In genomic region chr20:5557123-5557522, GRCh38 we compare ENCODE assay signal across 9 cellular contexts. TPM values are rescaled to one million over a fixed set of nuclear protein-coding genes. Genes with fewer than 3 reads are reported as not detected.
DNase-seq lines count a peak whose midpoint lies in the region; ATAC-seq and TF ChIP-seq lines count a peak whose summit lies in the region.
"Had no signal": no experiment of that assay in that cellular context is flagged by ENCODE, and none has a peak within 500 bp of the region (broad histone marks: within the 10 kb centered on the region; RNA-seq: fewer than 3 reads in every experiment).

No MANE protein-coding gene starts in this region.

- H3K36me3 ChIP-seq in left ventricle myocardium inferior: peaks cover 85% of the 10 kb centered on the region

- DNase-seq in NCI-H1417 (lab: John Stamatoyannopoulos, UW) (peak; percentile 17 to 55 (median 29)), NCI-H1417 treated with DMSO at 0.1 percent for 48 hours (lab: John Stamatoyannopoulos, UW) (no peak), RPMI8226 (peak; percentile 55), left ventricle myocardium inferior (peak; percentile 29)
- peak; percentile 75 for DNase-seq in activated naive CD4-positive, alpha-beta T cell treated with anti-CD3 and anti-CD28 coated beads, Interleukin-2, amount 10 ng/mL, durations not matched to agents 7 days and 5 days
- peak; percentile 31 to 43 (median 31) for DNase-seq in stimulated activated CD4-positive, alpha-beta T cell treated with anti-CD3 and anti-CD28 coated beads, Interleukin-12 subunit alpha, Interleukin-12 subunit beta, amount 100 ng/mL, for 48 hours (ENCODE audit: low read depth in 2 of 3, low spot score in 1 of 3)

- H3K27me3 Mint-ChIP-seq in activated naive CD4-positive, alpha-beta T cell treated with anti-CD3 and anti-CD28 coated beads, Interleukin-2, amount 10 ng/mL, durations not matched to agents 7 days and 5 days: no peaks in the 10 kb centered on the region

- H3K36me3 Mint-ChIP-seq in activated naive CD4-positive, alpha-beta T cell treated with anti-CD3 and anti-CD28 coated beads, Interleukin-2, amount 10 ng/mL, durations not matched to agents 7 days and 5 days: peaks cover 47% of the 10 kb centered on the region

- no peak overlapping the region for H3K4me3 Mint-ChIP-seq in activated naive CD4-positive, alpha-beta T cell treated with anti-CD3 and anti-CD28 coated beads, Interleukin-2, amount 10 ng/mL, durations not matched to agents 7 days and 5 days

- no peaks in the 10 kb centered on the region for H3K9me3 Mint-ChIP-seq in activated naive CD4-positive, alpha-beta T cell treated with anti-CD3 and anti-CD28 coated beads, Interleukin-2, amount 10 ng/mL, durations not matched to agents 7 days and 5 days

- H3K27ac Mint-ChIP-seq in activated naive CD4-positive, alpha-beta T cell treated with anti-CD3 and anti-CD28 coated beads, Interleukin-2, amount 10 ng/mL, durations not matched to agents 7 days and 5 days: no peak overlapping the region

- H3K4me3 ChIP-seq in left ventricle myocardium inferior: no peak overlapping the region
- H3K4me3 ChIP-seq: BLaER1 treated with 17β-estradiol and CSF1 and Interleukin-3, amounts not matched to agents 10 nM and 100 nM had no signal

- intact Hi-C loops in left ventricle myocardium inferior (cut with micrococcal nuclease): no loop called here

- ATAC-seq in HG03432 (IDR thresholded peaks at IDR 0.05; ENCODE audit: unreplicated experiment) (peak; percentile 65), GM18520 (IDR thresholded peaks at IDR 0.05; ENCODE audit: unreplicated experiment) (no peak)

- H3K4me1 Mint-ChIP-seq in activated naive CD4-positive, alpha-beta T cell treated with anti-CD3 and anti-CD28 coated beads, Interleukin-2, amount 10 ng/mL, durations not matched to agents 7 days and 5 days: peaks cover 1% of the 10 kb centered on the region

- peak; percentile 64 for TF ChIP-seq CTCF in left ventricle myocardium inferior (IDR thresholded peaks at IDR 0.05; ENCODE audit: borderline replicate concordance)

- CTCF ChIA-PET in activated naive CD4-positive, alpha-beta T cell treated with anti-CD3 and anti-CD28 coated beads, Interleukin-2, amount 10 ng/mL, durations not matched to agents 7 days and 5 days (lab: Charles Lee): interaction anchor here (0.7 to 2.9 kb wide), 11 partner anchors 9 to 447 kb away, joined by 3 to 31 read pairs (median 4); no protein-coding TSS in a partner anchor

- H3K4me1 ChIP-seq in left ventricle myocardium inferior: no peaks in the 10 kb centered on the region
- H3K4me1 ChIP-seq: BLaER1 treated with 17β-estradiol and CSF1 and Interleukin-3, amounts not matched to agents 10 nM and 100 nM had no signal

- no peaks in the 10 kb centered on the region for H3K9me3 ChIP-seq in left ventricle myocardium inferior (replicated peaks)
- H3K9me3 ChIP-seq: BLaER1 treated with 17β-estradiol and CSF1 and Interleukin-3, amounts not matched to agents 10 nM and 100 nM had no signal

- H3K27me3 ChIP-seq in left ventricle myocardium inferior (ENCODE audit: low read depth): no peaks in the 10 kb centered on the region
- H3K27me3 ChIP-seq: BLaER1 treated with 17β-estradiol and CSF1 and Interleukin-3, amounts not matched to agents 10 nM and 100 nM had no signal

- no peak overlapping the region for H3K27ac ChIP-seq in left ventricle myocardium inferior (replicated peaks)
- H3K27ac ChIP-seq: BLaER1 treated with 17β-estradiol and CSF1 and Interleukin-3, amounts not matched to agents 10 nM and 100 nM had no signal

RNA-seq across cellular contexts. Expression of gene GPCPD1, which starts 53.7 kb away (rescaled TPM):
- total RNA-seq in left ventricle myocardium inferior: 20.5 TPM
